17 cellular contexts compared by ENCODE assay signal in genomic region chr11:120817131-120817530, GRCh38.
"Had no signal": no experiment of that assay in that cellular context is flagged by ENCODE, and none has a peak within 500 bp of the region (broad histone marks: within the 10 kb centered on the region; RNA-seq: fewer than 3 reads in every experiment).

No MANE protein-coding gene starts in this region.

- H3K4me3 ChIP-seq: lower lobe of right lung, psoas muscle, sigmoid colon, SK-N-MC, uterus had no signal

- H3K36me3 ChIP-seq: lower lobe of right lung, sigmoid colon, uterus had no signal

- H3K4me3 Mint-ChIP-seq: activated B cell treated with CpG ODN at 0.5 μM for 24 hours; activated CD8-positive, alpha-beta memory T cell treated with anti-CD3 and anti-CD28 coated beads, Interleukin-2, amount 10 ng/mL, durations not matched to agents 7 days and 5 days; activated T-cell treated with anti-CD3 and anti-CD28 coated beads, Interleukin-2, amount 50 U/mL, for 24 hours; naive thymus-derived CD8-positive, alpha-beta T cell; T-helper 1 cell treated with Interleukin-12 subunit alpha and Interleukin-12 subunit beta and Interleukin-4 antibody, amounts not matched to agents 30 μg/mL and 1 μg/mL, for 36 hours had no signal

- H3K27me3 ChIP-seq: foreskin keratinocyte, sigmoid colon, uterus had no signal

- H3K4me1 ChIP-seq: foreskin keratinocyte, lower lobe of right lung, psoas muscle, uterus had no signal

- H3K4me1 Mint-ChIP-seq: activated B cell treated with CpG ODN at 0.5 μM for 24 hours; activated CD8-positive, alpha-beta memory T cell treated with anti-CD3 and anti-CD28 coated beads, Interleukin-2, amount 10 ng/mL, durations not matched to agents 7 days and 5 days; naive thymus-derived CD8-positive, alpha-beta T cell had no signal

- H3K9me3 Mint-ChIP-seq: activated B cell treated with CpG ODN at 0.5 μM for 24 hours; activated naive CD4-positive, alpha-beta T cell treated with anti-CD3 and anti-CD28 coated beads, Interleukin-2, amount 50 U/mL, for 72 hours; activated T-cell treated with anti-CD3 and anti-CD28 coated beads, Interleukin-2, amount 50 U/mL, for 24 hours; naive thymus-derived CD8-positive, alpha-beta T cell; T-helper 1 cell treated with Interleukin-12 subunit alpha and Interleukin-12 subunit beta and Interleukin-4 antibody, amounts not matched to agents 30 μg/mL and 1 μg/mL, for 36 hours had no signal

- H3K36me3 Mint-ChIP-seq: activated CD8-positive, alpha-beta memory T cell treated with anti-CD3 and anti-CD28 coated beads, Interleukin-2, amount 10 ng/mL, durations not matched to agents 7 days and 5 days; activated naive CD4-positive, alpha-beta T cell treated with anti-CD3 and anti-CD28 coated beads, Interleukin-2, amount 50 U/mL, for 72 hours; naive thymus-derived CD8-positive, alpha-beta T cell had no signal

- DNase-seq: activated B cell treated with CpG ODN at 0.5 μM for 24 hours; activated CD8-positive, alpha-beta memory T cell treated with anti-CD3 and anti-CD28 coated beads, Interleukin-2, amount 10 ng/mL, durations not matched to agents 7 days and 5 days; activated effector memory CD4-positive, alpha-beta T cell treated with anti-CD3 and anti-CD28 coated beads, Interleukin-2, amount 50 U/mL, for 16 hours; activated T-cell treated with anti-CD3 and anti-CD28 coated beads, Interleukin-2, amount 50 U/mL, for 24 hours; foreskin keratinocyte; kidney; lower lobe of right lung; occipital lobe; psoas muscle; sigmoid colon; stimulated activated CD4-positive, alpha-beta T cell treated with anti-CD3 and anti-CD28 coated beads, Interleukin-2, amount 100 ng/mL, for 48 hours; stimulated activated naive CD8-positive, alpha-beta T cell treated with anti-CD3 and anti-CD28 coated beads, Interleukin-15, Interleukin-2, amounts not matched to agents 100 U/mL and 50 U/mL, for 24 hours; uterus had no signal

- H3K27ac ChIP-seq: foreskin keratinocyte, lower lobe of right lung, psoas muscle, sigmoid colon, SK-N-MC, uterus had no signal

- ATAC-seq: activated CD8-positive, alpha-beta memory T cell treated with anti-CD3 and anti-CD28 coated beads, Interleukin-2, amount 10 ng/mL, durations not matched to agents 7 days and 5 days; activated naive CD4-positive, alpha-beta T cell treated with anti-CD3 and anti-CD28 coated beads, Interleukin-2, amount 50 U/mL, for 72 hours; foreskin keratinocyte; lower lobe of right lung; naive thymus-derived CD8-positive, alpha-beta T cell; psoas muscle; stimulated activated naive CD8-positive, alpha-beta T cell treated with anti-CD3 and anti-CD28 coated beads, Interleukin-15, Interleukin-2, amounts not matched to agents 100 U/mL and 50 U/mL, for 24 hours had no signal

- H3K27ac Mint-ChIP-seq: activated B cell treated with CpG ODN at 0.5 μM for 24 hours; activated CD8-positive, alpha-beta memory T cell treated with anti-CD3 and anti-CD28 coated beads, Interleukin-2, amount 10 ng/mL, durations not matched to agents 7 days and 5 days; activated naive CD4-positive, alpha-beta T cell treated with anti-CD3 and anti-CD28 coated beads, Interleukin-2, amount 50 U/mL, for 72 hours; activated T-cell treated with anti-CD3 and anti-CD28 coated beads, Interleukin-2, amount 50 U/mL, for 24 hours; naive thymus-derived CD8-positive, alpha-beta T cell; T-helper 1 cell treated with Interleukin-12 subunit alpha and Interleukin-12 subunit beta and Interleukin-4 antibody, amounts not matched to agents 30 μg/mL and 1 μg/mL, for 36 hours had no signal

- H3K9me3 ChIP-seq: lower lobe of right lung, psoas muscle, sigmoid colon, uterus had no signal
